12 cellular contexts compared by ENCODE assay signal in genomic region chr10:133422821-133423771, GRCh38. TPM values are rescaled to one million over a fixed set of nuclear protein-coding genes. Genes with fewer than 3 reads are reported as not detected.
DNase-seq lines count a peak whose midpoint lies in the region; ATAC-seq and TF ChIP-seq lines count a peak whose summit lies in the region.
"Had no signal": no experiment of that assay in that cellular context is flagged by ENCODE, and none has a peak within 500 bp of the region (broad histone marks: within the 10 kb centered on the region; RNA-seq: fewer than 3 reads in every experiment).

No MANE protein-coding gene starts in this region.

- BruUV-seq in Calu3 (replicated peaks; lab: Mats Ljungman, UMichigan), result no TSS peak

- DNase-seq in GM10266 (ENCODE audit: extremely low spot score) (peak; percentile 47), RWPE2 (ENCODE audit: low spot score) (no peak), left cardiac atrium (no peak), trophoblast cell (no peak), erythroblast (lab: John Stamatoyannopoulos, UW) (no peak), Calu3 (no peak)
- DNase-seq: brain microvascular endothelial cell; NCI-H774; stimulated activated naive CD4-positive, alpha-beta T cell had no signal

- H2BK12ac ChIP-seq in trophoblast cell (ENCODE audit: low read length), result no peak overlapping the region

- H3K9me3 Mint-ChIP-seq in Calu3 (ENCODE audit: low read depth, unreplicated experiment), result no peaks in the 10 kb centered on the region

- H3K27me3 Mint-ChIP-seq in Calu3 (ENCODE audit: unreplicated experiment), result no peaks in the 10 kb centered on the region

- WGBS in trophoblast cell (ENCODE audit: extremely low coverage, insufficient coverage, insufficient read length), result no CpG with 5 or more reads among the region's 88 CpGs

- no peaks in the 10 kb centered on the region for H3K9me3 ChIP-seq in RWPE2 (ENCODE audit: severe bottlenecking)
- peaks cover 7% of the 10 kb centered on the region for H3K9me3 ChIP-seq in trophoblast cell (ENCODE audit: insufficient read depth, low read depth, low read length)

- H3K14ac ChIP-seq in trophoblast cell (ENCODE audit: low read length), result no peak overlapping the region

- H3K4me3 ChIP-seq in RWPE2 (ENCODE audit: severe bottlenecking), result no peak overlapping the region
- H3K4me3 ChIP-seq in trophoblast cell (ENCODE audit: low read depth, low read length), result no peak overlapping the region
- H3K4me3 ChIP-seq: K562 had no signal

- no peaks in the 10 kb centered on the region for H3K79me1 ChIP-seq in trophoblast cell (ENCODE audit: low read length)

- H4K8ac ChIP-seq in trophoblast cell (ENCODE audit: low read depth, low read length), result no peak overlapping the region

- peaks cover 14% of the 10 kb centered on the region for H3K36me3 Mint-ChIP-seq in Calu3 (ENCODE audit: insufficient read depth, unreplicated experiment)

- H3K36me3 ChIP-seq in RWPE2 (ENCODE audit: low read depth) (peaks cover 1% of the 10 kb centered on the region), trophoblast cell (ENCODE audit: control insufficient read depth in 1 of 2, insufficient read depth in 2 of 2, low read length in 2 of 2) (peaks cover 29 to 32% of the 10 kb centered on the region in 2 experiments)

- intact Hi-C loops in left cardiac atrium (cut with DNase I) (loop anchor here (10.0 kb wide), 1 partner anchor 152 kb away; no protein-coding TSS in a partner anchor), Calu3 (cut with micrococcal nuclease; ENCODE audit: unreplicated experiment) (no loop called here)

- TF ChIP-seq CTCF in GM10266 (IDR thresholded peaks at IDR 0.05; ENCODE audit: control insufficient read depth, insufficient read depth, low read depth, missing control alignments) (no peak), RWPE2 (IDR thresholded peaks at IDR 0.05; ENCODE audit: poor library complexity, severe bottlenecking) (no peak), Calu3 (IDR thresholded peaks at IDR 0.05; ENCODE audit: unreplicated experiment) (no peak)

- TF ChIP-seq POLR2A in erythroblast (IDR thresholded peaks at IDR 0.05; ENCODE audit: low read length), result no peak

- no peak overlapping the region for H3K4ac ChIP-seq in trophoblast cell (ENCODE audit: low read depth, low read length)

- H3K27ac ChIP-seq in RWPE2 (ENCODE audit: poor library complexity, severe bottlenecking), result no peak overlapping the region
- H3K27ac ChIP-seq in trophoblast cell (ENCODE audit: low read depth, low read length), result no peak overlapping the region
- H3K27ac ChIP-seq: brain microvascular endothelial cell had no signal

- H2AFZ ChIP-seq in trophoblast cell (ENCODE audit: insufficient read depth, low read length, poor library complexity), result no peak overlapping the region

- no peak overlapping the region for H3K4me3 Mint-ChIP-seq in Calu3 (ENCODE audit: low read depth, unreplicated experiment)

- no peak overlapping the region for H3K27ac Mint-ChIP-seq in Calu3 (ENCODE audit: unreplicated experiment)

- no peak overlapping the region for H2BK5ac ChIP-seq in trophoblast cell (ENCODE audit: low read depth, low read length, poor library complexity)

- H3K79me2 ChIP-seq in trophoblast cell (ENCODE audit: control insufficient read depth, insufficient read depth, low read length, poor library complexity), result no peaks in the 10 kb centered on the region

- peak overlapping the region; percentile 47 for H3K4me2 ChIP-seq in trophoblast cell (ENCODE audit: low read length)

- CTCF ChIA-PET in Calu3 (lab: Charles Lee), result no interaction called here

- no peak overlapping the region for H2BK120ac ChIP-seq in trophoblast cell (ENCODE audit: insufficient read depth, low read length, poor library complexity)

- ATAC-seq in RWPE2 (ENCODE audit: low read depth) (peak; percentile 20; the same call in 2 of the 3 replicates), left cardiac atrium (peak; percentile 11 to 27), HG02840 (IDR thresholded peaks at IDR 0.05; ENCODE audit: low FRiP score, unreplicated experiment) (no peak), HG03159 (IDR thresholded peaks at IDR 0.05; ENCODE audit: unreplicated experiment) (no peak)
- ATAC-seq: K562 had no signal

- H3K23ac ChIP-seq in trophoblast cell (ENCODE audit: low read length), result no peak overlapping the region

- no peak overlapping the region for H3K9ac ChIP-seq in trophoblast cell (ENCODE audit: low read length)

- H4K12ac ChIP-seq in trophoblast cell (ENCODE audit: low read depth, low read length), result no peak overlapping the region

- H2AK5ac ChIP-seq in trophoblast cell (ENCODE audit: low read length), result no peak overlapping the region

- H4K91ac ChIP-seq in trophoblast cell (ENCODE audit: low read depth, low read length), result no peak overlapping the region

- no peaks in the 10 kb centered on the region for H3K4me1 Mint-ChIP-seq in Calu3 (ENCODE audit: low read depth, unreplicated experiment)

- H3K18ac ChIP-seq in trophoblast cell (ENCODE audit: low read length), result no peak overlapping the region

- H3K4me1 ChIP-seq in RWPE2 (ENCODE audit: insufficient read depth, poor library complexity, severe bottlenecking) (no peaks in the 10 kb centered on the region), trophoblast cell (ENCODE audit: control insufficient read depth in 1 of 2, insufficient read depth in 2 of 2, low read length in 2 of 2) (peaks cover 0 to 6% of the 10 kb centered on the region in 2 experiments)

- peaks cover 10% of the 10 kb centered on the region for H3K27me3 ChIP-seq in RWPE2 (ENCODE audit: insufficient read depth, poor library complexity, severe bottlenecking)
- peaks cover 10% of the 10 kb centered on the region for H3K27me3 ChIP-seq in trophoblast cell (ENCODE audit: insufficient read depth, low read length)

RNA-seq across cellular contexts. Expression of gene SPRN, which starts 1.3 kb away (rescaled TPM):
- total RNA-seq in left cardiac atrium (not detected), Calu3 (2022) (0.15 TPM in 1 of 2 replicates, not detected in the other)
- 0.01 TPM in 1 of 2 replicates, not detected in the other for polyA plus RNA-seq in trophoblast cell (2013)
- total RNA-seq: K562 had no signal

RNA-seq across cellular contexts. Expression of gene MTG1, which starts 29.1 kb away (rescaled TPM):
- 10 to 100 TPM; 18.8 to 23.2 TPM for total RNA-seq in left cardiac atrium
- 38.2 and 40.1 TPM in 2 replicates for polyA plus RNA-seq in trophoblast cell (2013)
- 37.8 and 39.5 TPM in 2 replicates for total RNA-seq in Calu3 (2022)

RNA-seq across cellular contexts. Expression of gene SCART1, which starts 30.6 kb away (rescaled TPM):
- total RNA-seq in left cardiac atrium (under 1 TPM; 0.27 to 0.94 TPM), Calu3 (2022) (1.8 and 2.2 TPM in 2 replicates)
- 0.35 and 0.36 TPM in 2 replicates for polyA plus RNA-seq in trophoblast cell (2013)

RNA-seq across cellular contexts. Expression of gene PAOX, which starts 44.0 kb away (rescaled TPM):
- total RNA-seq in left cardiac atrium (1 to 10 TPM; 2.9 TPM), Calu3 (2022) (1.4 and 2.9 TPM in 2 replicates)
- polyA plus RNA-seq in trophoblast cell (2013), result 2.7 and 2.8 TPM in 2 replicates

RNA-seq across cellular contexts. Expression of gene ECHS1, which starts 49.9 kb away (rescaled TPM):
- total RNA-seq in left cardiac atrium (100 to 1,000 TPM; 106 to 135 TPM), Calu3 (2022) (53.5 and 58.1 TPM in 2 replicates)
- polyA plus RNA-seq in trophoblast cell (2013), result 64.0 and 65.2 TPM in 2 replicates

Comparison
In these comparisons a context has a peak if more than half of its experiments do, and no peak if none do; other contexts are left out.
1. ATAC-seq: peak in RWPE2 (single experiment) and left cardiac atrium (2 of 2); none in HG02840 (single experiment) and HG03159 (single experiment).